Comparison of ENCODE assay signal across 8 cellular contexts in the genomic region with DNA sequence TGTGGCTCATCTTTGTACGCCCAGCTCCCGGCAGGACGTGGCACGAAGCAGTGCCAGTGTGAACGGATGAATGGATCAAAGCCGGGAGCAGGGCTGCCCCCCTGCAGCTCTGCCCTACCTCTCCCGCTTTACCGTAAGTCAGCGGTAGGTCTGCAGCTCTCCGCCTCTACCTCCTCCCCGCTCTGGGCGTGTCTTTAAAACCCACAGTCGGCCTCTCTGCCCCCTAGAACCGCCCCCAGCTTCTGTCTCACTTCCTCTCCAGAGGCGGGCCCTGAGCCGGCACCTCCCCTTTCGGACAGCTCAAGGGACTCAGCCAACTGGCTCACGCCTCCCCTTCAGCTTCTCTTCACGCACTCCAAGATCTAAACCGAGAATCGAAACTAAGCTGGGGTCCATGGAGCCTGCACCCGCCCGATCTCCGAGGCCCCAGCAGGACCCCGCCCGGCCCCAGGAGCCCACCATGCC. TPM values are rescaled to one million over a fixed set of nuclear protein-coding genes. Genes with fewer than 3 reads are reported as not detected.
DNase-seq lines count a peak whose midpoint lies in the region; TF ChIP-seq lines count a peak whose summit lies in the region.

A gene with protein sequence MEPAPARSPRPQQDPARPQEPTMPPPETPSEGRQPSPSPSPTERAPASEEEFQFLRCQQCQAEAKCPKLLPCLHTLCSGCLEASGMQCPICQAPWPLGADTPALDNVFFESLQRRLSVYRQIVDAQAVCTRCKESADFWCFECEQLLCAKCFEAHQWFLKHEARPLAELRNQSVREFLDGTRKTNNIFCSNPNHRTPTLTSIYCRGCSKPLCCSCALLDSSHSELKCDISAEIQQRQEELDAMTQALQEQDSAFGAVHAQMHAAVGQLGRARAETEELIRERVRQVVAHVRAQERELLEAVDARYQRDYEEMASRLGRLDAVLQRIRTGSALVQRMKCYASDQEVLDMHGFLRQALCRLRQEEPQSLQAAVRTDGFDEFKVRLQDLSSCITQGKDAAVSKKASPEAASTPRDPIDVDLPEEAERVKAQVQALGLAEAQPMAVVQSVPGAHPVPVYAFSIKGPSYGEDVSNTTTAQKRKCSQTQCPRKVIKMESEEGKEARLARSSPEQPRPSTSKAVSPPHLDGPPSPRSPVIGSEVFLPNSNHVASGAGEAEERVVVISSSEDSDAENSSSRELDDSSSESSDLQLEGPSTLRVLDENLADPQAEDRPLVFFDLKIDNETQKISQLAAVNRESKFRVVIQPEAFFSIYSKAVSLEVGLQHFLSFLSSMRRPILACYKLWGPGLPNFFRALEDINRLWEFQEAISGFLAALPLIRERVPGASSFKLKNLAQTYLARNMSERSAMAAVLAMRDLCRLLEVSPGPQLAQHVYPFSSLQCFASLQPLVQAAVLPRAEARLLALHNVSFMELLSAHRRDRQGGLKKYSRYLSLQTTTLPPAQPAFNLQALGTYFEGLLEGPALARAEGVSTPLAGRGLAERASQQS (plus strand): TSS at position 298 of the 465 bp plus-strand sequence. CDS start 97 bp downstream, at position 395.

- H4K20me1 ChIP-seq in neural cell (ENCODE audit: insufficient read depth): no peaks in the 10 kb centered on the region

- TF ChIP-seq POLR2A in stomach (IDR thresholded peaks at IDR 0.05): peak in 2 of 4 donors; percentile 5 to 65

- peak within 1 kb of the TSS; percentile 96 for H2AFZ ChIP-seq in neural cell (ENCODE audit: low read depth, low read length)

- H3F3A ChIP-seq in neural cell (ENCODE audit: insufficient read depth, low read length, poor library complexity, severe bottlenecking): no peaks in the 10 kb centered on the region

- TF ChIP-seq EP300 in neural cell (conservative IDR thresholded peaks at IDR 0.05; ENCODE audit: poor library complexity, severe bottlenecking) (no peak), stomach (IDR thresholded peaks at IDR 0.05) (no peak)

- H3K9ac ChIP-seq in neural cell (ENCODE audit: low read length): peak within 1 kb of the TSS; percentile 87

- H3K4me2 ChIP-seq in neural cell (ENCODE audit: low read length): peak within 1 kb of the TSS; percentile 72

- WGBS in stomach, 5 donors: 0% methylated on average over 26 of the region's 26 CpGs

- H3K9me3 ChIP-seq in MG63: no peaks in the 10 kb centered on the region
- no peaks in the 10 kb centered on the region for H3K9me3 ChIP-seq in neural cell (ENCODE audit: low read length)
- no peaks in the 10 kb centered on the region for H3K9me3 ChIP-seq in stomach

- H3K27me3 ChIP-seq in H7 (ENCODE audit: control insufficient read depth, insufficient read depth, low read length) (no peaks in the 10 kb centered on the region; the same call in 1 of the 2 replicates), MG63 (no peaks in the 10 kb centered on the region), neural cell (ENCODE audit: insufficient read depth, low read depth, low read length) (no peaks in the 10 kb centered on the region), stomach (no peaks in the 10 kb centered on the region)

- peaks cover 22% of the 10 kb centered on the region for H3K79me2 ChIP-seq in neural cell (replicated peaks; ENCODE audit: insufficient read depth, low read length)

- H3K4me3 ChIP-seq in H7 (ENCODE audit: insufficient read depth, low read depth, low read length): peak within 1 kb of the TSS; percentile 57
- H3K4me3 ChIP-seq in MG63: peak within 1 kb of the TSS; percentile 66
- H3K4me3 ChIP-seq in neural cell (ENCODE audit: low read length): peak within 1 kb of the TSS; percentile 99
- peak within 1 kb of the TSS; percentile 63 to 89 (median 76) for H3K4me3 ChIP-seq in stomach

- no peaks in the 10 kb centered on the region for H3K9me2 ChIP-seq in neural cell (ENCODE audit: insufficient read depth, low read length)

- no peak for TF ChIP-seq RAD21 in neural cell (conservative IDR thresholded peaks at IDR 0.05)

- H3K36me3 ChIP-seq in H7 (replicated peaks; ENCODE audit: control insufficient read depth, insufficient read depth, low read length) (peaks cover 2% of the 10 kb centered on the region; the same call in 1 of the 2 replicates), MG63 (peaks cover 41% of the 10 kb centered on the region), neural cell (ENCODE audit: insufficient read depth, low read length) (no peaks in the 10 kb centered on the region), stomach (peaks cover 10 to 19% (median 18%) of the 10 kb centered on the region in 4 donors)

- DNase-seq in EL: peak; percentile 97
- DNase-seq in H7: peak; percentile 97
- peak; percentile 99 for DNase-seq in MG63
- peak; percentile 77 for DNase-seq in SIG-M5 (lab: John Stamatoyannopoulos, UW)
- peak; percentile 76 for DNase-seq in activated gamma-delta T cell (lab: John Stamatoyannopoulos, UW)
- peak; percentile 89 for DNase-seq in fibroblast of the conjunctiva (ENCODE audit: low read depth)
- peak; percentile 97 for DNase-seq in stomach

- TF ChIP-seq CTCF in neural cell (IDR thresholded peaks at IDR 0.05; ENCODE audit: poor library complexity, severe bottlenecking) (no peak), stomach (IDR thresholded peaks at IDR 0.05) (peak in 1 of 7 experiments; percentile 26)

- H3K27ac ChIP-seq in neural cell (ENCODE audit: low read length) (peak within 1 kb of the TSS; percentile 72), stomach (peak within 1 kb of the TSS; percentile 83 to 96 (median 96))

- H3K4me1 ChIP-seq in stomach: peaks cover 60 to 88% (median 79%) of the 10 kb centered on the region in 4 donors

- intact Hi-C loops in stomach (cut with DNase I; ENCODE audit: low total_unique reads): no loop called here

TF ChIP-seq in neural cell, 6 proteins besides CTCF, POLR2A, EP300 and RAD21:
- TF ChIP-seq POLR2AphosphoS5 (IDR thresholded peaks at IDR 0.05): peak; percentile 79
- peak; percentile 33 for TF ChIP-seq SMC3 (conservative IDR thresholded peaks at IDR 0.05; ENCODE audit: poor library complexity)
- TF ChIP-seq, protein P1, sequence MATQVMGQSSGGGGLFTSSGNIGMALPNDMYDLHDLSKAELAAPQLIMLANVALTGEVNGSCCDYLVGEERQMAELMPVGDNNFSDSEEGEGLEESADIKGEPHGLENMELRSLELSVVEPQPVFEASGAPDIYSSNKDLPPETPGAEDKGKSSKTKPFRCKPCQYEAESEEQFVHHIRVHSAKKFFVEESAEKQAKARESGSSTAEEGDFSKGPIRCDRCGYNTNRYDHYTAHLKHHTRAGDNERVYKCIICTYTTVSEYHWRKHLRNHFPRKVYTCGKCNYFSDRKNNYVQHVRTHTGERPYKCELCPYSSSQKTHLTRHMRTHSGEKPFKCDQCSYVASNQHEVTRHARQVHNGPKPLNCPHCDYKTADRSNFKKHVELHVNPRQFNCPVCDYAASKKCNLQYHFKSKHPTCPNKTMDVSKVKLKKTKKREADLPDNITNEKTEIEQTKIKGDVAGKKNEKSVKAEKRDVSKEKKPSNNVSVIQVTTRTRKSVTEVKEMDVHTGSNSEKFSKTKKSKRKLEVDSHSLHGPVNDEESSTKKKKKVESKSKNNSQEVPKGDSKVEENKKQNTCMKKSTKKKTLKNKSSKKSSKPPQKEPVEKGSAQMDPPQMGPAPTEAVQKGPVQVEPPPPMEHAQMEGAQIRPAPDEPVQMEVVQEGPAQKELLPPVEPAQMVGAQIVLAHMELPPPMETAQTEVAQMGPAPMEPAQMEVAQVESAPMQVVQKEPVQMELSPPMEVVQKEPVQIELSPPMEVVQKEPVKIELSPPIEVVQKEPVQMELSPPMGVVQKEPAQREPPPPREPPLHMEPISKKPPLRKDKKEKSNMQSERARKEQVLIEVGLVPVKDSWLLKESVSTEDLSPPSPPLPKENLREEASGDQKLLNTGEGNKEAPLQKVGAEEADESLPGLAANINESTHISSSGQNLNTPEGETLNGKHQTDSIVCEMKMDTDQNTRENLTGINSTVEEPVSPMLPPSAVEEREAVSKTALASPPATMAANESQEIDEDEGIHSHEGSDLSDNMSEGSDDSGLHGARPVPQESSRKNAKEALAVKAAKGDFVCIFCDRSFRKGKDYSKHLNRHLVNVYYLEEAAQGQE (IDR thresholded peaks at IDR 0.05; ENCODE audit: borderline replicate concordance): no peak
- TF ChIP-seq TAF1 (IDR thresholded peaks at IDR 0.05; ENCODE audit: low read depth): peak; percentile 60
- TF ChIP-seq EZH2 (IDR thresholded peaks at IDR 0.05; ENCODE audit: borderline replicate concordance, insufficient read depth, low read length, poor library complexity, severe bottlenecking): no peak
- TF ChIP-seq MXI1 (conservative IDR thresholded peaks at IDR 0.05; ENCODE audit: poor library complexity, severe bottlenecking): peak; percentile 53

RNA-seq across cellular contexts. Expression of the gene that starts here (rescaled TPM):
- total RNA-seq in H7 (2014; rRNA removed; shearing (Covaris generic)): 23.2 and 24.9 TPM in 2 replicates
- 19.5 and 39.8 TPM in 2 replicates for total RNA-seq in MG63 (2014; rRNA removed; shearing (Covaris generic); ENCODE audit: low replicate concordance)
- polyA plus RNA-seq in neural cell (4.7 and 10.9 TPM in 2 replicates), stomach (10 to 100 TPM; 16.0 to 25.8 (median 21.9) TPM)
- 12.9 and 14.8 TPM in 2 replicates for polyA minus RNA-seq in neural cell
- total RNA-seq in stomach: 100 to 1,000 TPM in 2 of 5 donors, 10 to 100 TPM in 3; 27.7 to 170 (median 65.9) TPM

Comparison
In these comparisons a context has a peak if more than half of its experiments do, and no peak if none do; other contexts are left out.
1. Peak in every context shown above with its lines: DNase-seq, H3K4me3 ChIP-seq and H3K27ac ChIP-seq.